1 cellular context compared by ENCODE assay signal in the genomic region with DNA sequence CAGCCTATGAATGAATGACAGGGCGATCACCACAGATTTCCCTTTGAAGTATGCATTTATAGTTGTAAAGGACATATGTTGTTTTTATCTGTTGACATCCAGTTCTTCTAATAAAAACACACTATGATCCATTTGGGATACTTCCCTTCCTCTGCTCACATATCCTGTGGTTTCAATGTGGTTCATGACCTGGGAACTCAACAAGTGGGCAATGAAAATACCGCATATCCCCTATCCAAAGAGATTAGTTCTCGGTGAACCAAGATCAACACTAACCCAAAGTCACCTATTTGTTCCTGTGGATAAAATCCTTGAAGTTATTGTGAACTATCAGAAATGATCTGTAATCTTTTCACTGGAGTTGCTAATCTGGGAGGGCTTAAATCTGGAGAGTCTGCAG.
TF ChIP-seq lines count a peak whose summit lies in the region.

No MANE protein-coding gene starts in this region.

TF ChIP-seq in HepG2, 621 proteins besides CTCF, POLR2A, EP300 and RAD21 (continued from another document):
- TF ChIP-seq, protein P1, sequence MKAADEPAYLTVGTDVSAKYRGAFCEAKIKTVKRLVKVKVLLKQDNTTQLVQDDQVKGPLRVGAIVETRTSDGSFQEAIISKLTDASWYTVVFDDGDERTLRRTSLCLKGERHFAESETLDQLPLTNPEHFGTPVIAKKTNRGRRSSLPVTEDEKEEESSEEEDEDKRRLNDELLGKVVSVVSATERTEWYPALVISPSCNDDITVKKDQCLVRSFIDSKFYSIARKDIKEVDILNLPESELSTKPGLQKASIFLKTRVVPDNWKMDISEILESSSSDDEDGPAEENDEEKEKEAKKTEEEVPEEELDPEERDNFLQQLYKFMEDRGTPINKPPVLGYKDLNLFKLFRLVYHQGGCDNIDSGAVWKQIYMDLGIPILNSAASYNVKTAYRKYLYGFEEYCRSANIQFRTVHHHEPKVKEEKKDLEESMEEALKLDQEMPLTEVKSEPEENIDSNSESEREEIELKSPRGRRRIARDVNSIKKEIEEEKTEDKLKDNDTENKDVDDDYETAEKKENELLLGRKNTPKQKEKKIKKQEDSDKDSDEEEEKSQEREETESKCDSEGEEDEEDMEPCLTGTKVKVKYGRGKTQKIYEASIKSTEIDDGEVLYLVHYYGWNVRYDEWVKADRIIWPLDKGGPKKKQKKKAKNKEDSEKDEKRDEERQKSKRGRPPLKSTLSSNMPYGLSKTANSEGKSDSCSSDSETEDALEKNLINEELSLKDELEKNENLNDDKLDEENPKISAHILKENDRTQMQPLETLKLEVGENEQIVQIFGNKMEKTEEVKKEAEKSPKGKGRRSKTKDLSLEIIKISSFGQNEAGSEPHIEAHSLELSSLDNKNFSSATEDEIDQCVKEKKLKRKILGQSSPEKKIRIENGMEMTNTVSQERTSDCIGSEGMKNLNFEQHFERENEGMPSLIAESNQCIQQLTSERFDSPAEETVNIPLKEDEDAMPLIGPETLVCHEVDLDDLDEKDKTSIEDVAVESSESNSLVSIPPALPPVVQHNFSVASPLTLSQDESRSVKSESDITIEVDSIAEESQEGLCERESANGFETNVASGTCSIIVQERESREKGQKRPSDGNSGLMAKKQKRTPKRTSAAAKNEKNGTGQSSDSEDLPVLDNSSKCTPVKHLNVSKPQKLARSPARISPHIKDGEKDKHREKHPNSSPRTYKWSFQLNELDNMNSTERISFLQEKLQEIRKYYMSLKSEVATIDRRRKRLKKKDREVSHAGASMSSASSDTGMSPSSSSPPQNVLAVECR (CRISPR knock-in tag; IDR thresholded peaks at IDR 0.05; ENCODE audit: borderline replicate concordance) = no peak
- TF ChIP-seq, protein P2, sequence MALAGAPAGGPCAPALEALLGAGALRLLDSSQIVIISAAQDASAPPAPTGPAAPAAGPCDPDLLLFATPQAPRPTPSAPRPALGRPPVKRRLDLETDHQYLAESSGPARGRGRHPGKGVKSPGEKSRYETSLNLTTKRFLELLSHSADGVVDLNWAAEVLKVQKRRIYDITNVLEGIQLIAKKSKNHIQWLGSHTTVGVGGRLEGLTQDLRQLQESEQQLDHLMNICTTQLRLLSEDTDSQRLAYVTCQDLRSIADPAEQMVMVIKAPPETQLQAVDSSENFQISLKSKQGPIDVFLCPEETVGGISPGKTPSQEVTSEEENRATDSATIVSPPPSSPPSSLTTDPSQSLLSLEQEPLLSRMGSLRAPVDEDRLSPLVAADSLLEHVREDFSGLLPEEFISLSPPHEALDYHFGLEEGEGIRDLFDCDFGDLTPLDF (CRISPR knock-in tag; IDR thresholded peaks at IDR 0.05) = no peak
- no peak for TF ChIP-seq RORA (CRISPR knock-in tag; IDR thresholded peaks at IDR 0.05)
- TF ChIP-seq XBP1 (CRISPR knock-in tag; IDR thresholded peaks at IDR 0.05) = no peak
- TF ChIP-seq, protein P3, sequence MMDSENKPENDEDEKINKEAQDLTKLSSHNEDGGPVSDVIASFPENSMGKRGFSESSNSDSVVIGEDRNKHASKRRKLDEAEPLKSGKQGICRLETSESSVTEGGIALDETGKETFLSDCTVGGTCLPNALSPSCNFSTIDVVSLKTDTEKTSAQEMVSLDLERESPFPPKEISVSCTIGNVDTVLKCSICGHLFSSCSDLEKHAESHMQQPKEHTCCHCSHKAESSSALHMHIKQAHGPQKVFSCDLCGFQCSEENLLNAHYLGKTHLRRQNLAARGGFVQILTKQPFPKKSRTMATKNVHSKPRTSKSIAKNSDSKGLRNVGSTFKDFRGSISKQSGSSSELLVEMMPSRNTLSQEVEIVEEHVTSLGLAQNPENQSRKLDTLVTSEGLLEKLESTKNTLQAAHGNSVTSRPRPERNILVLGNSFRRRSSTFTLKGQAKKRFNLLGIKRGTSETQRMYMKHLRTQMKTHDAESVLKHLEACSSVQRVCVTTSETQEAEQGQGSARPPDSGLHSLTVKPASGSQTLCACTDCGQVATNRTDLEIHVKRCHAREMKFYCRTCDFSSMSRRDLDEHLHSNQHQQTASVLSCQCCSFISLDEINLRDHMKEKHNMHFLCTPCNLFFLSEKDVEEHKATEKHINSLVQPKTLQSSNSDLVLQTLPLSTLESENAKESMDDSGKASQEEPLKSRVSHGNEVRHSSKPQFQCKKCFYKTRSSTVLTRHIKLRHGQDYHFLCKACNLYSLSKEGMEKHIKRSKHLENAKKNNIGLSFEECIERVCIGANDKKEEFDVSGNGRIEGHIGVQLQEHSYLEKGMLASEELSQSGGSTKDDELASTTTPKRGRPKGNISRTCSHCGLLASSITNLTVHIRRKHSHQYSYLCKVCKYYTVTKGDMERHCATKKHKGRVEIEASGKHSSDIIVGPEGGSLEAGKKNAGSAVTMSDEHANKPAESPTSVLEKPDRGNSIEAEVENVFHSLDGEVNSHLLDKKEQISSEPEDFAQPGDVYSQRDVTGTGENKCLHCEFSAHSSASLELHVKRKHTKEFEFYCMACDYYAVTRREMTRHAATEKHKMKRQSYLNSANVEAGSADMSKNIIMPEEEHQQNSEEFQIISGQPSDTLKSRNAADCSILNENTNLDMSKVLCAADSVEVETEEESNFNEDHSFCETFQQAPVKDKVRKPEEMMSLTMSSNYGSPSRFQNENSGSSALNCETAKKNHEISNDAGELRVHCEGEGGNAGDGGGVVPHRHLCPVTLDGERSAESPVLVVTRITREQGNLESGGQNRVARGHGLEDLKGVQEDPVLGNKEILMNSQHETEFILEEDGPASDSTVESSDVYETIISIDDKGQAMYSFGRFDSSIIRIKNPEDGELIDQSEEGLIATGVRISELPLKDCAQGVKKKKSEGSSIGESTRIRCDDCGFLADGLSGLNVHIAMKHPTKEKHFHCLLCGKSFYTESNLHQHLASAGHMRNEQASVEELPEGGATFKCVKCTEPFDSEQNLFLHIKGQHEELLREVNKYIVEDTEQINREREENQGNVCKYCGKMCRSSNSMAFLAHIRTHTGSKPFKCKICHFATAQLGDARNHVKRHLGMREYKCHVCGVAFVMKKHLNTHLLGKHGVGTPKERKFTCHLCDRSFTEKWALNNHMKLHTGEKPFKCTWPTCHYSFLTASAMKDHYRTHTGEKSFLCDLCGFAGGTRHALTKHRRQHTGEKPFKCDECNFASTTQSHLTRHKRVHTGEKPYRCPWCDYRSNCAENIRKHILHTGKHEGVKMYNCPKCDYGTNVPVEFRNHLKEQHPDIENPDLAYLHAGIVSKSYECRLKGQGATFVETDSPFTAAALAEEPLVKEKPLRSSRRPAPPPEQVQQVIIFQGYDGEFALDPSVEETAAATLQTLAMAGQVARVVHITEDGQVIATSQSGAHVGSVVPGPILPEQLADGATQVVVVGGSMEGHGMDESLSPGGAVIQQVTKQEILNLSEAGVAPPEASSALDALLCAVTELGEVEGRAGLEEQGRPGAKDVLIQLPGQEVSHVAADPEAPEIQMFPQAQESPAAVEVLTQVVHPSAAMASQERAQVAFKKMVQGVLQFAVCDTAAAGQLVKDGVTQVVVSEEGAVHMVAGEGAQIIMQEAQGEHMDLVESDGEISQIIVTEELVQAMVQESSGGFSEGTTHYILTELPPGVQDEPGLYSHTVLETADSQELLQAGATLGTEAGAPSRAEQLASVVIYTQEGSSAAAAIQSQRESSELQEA (CRISPR knock-in tag; IDR thresholded peaks at IDR 0.05; ENCODE audit: not compliant biosample characterization) = no peak
- TF ChIP-seq ZNF569 (CRISPR knock-in tag; IDR thresholded peaks at IDR 0.05; ENCODE audit: borderline replicate concordance) = no peak
- TF ChIP-seq SPEN (CRISPR knock-in tag; IDR thresholded peaks at IDR 0.05; ENCODE audit: low read depth) = no peak
- TF ChIP-seq ZNF780A (CRISPR knock-in tag; IDR thresholded peaks at IDR 0.05) = no peak
- no peak for TF ChIP-seq TAF15 (IDR thresholded peaks at IDR 0.05; ENCODE audit: low read depth, low read length, poor library complexity, severe bottlenecking)
- no peak for TF ChIP-seq ZNF660 (CRISPR knock-in tag; IDR thresholded peaks at IDR 0.05; ENCODE audit: borderline replicate concordance, low read depth)
- TF ChIP-seq ZFP37 (CRISPR knock-in tag; IDR thresholded peaks at IDR 0.05; ENCODE audit: borderline replicate concordance) = no peak
- TF ChIP-seq TBP (CRISPR knock-in tag; IDR thresholded peaks at IDR 0.05) = no peak
- TF ChIP-seq ZNF720 (CRISPR knock-in tag; IDR thresholded peaks at IDR 0.05) = no peak
- no peak for TF ChIP-seq ZNF570 (CRISPR knock-in tag; IDR thresholded peaks at IDR 0.05; ENCODE audit: borderline replicate concordance)
